17 cellular contexts compared by ENCODE assay signal in the genomic region with DNA sequence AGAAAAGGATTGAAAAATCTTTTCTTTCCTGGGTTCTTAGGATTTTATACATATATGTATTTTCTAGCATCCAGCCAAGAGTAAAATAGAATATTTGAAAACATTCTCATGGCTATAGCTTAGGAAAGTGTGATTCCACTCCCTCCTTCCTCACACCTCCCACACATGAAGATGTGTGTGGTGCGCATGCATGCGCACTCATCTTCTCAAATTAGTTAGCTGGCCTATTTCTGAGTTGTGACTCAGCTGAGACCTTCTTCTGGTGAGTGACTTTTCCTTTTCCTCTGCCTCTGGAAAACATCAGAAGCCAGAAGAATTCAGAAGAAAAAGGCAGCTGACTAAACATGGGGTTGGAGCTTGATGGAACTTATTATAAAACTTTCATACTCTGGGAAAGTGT.
"Had no signal": no experiment of that assay in that cellular context is flagged by ENCODE, and none has a peak within 500 bp of the region (broad histone marks: within the 10 kb centered on the region; RNA-seq: fewer than 3 reads in every experiment).

No MANE protein-coding gene starts in this region.

- H3K4me1 ChIP-seq: pancreas, right lobe of liver, testis, tibial nerve, upper lobe of right lung, vagina had no signal

- H3K36me3 ChIP-seq: pancreas, right lobe of liver, tibial nerve, upper lobe of right lung, vagina had no signal

- ATAC-seq: left colon; natural killer cell; pancreas; right lobe of liver; stimulated activated effector memory CD8-positive, alpha-beta T cell treated with anti-CD3 and anti-CD28 coated beads, Interleukin-12 subunit alpha, Interleukin-12 subunit beta, amount 100 ng/mL, for 72 hours; stimulated activated naive CD8-positive, alpha-beta T cell treated with anti-CD3 and anti-CD28 coated beads, Interleukin-15, Interleukin-2, amounts not matched to agents 100 U/mL and 50 U/mL, for 24 hours; upper lobe of right lung had no signal

- H3K27ac ChIP-seq: hepatocyte, pancreas, right lobe of liver, testis, tibial nerve, upper lobe of right lung, vagina had no signal

- H3K4me3 ChIP-seq: dorsolateral prefrontal cortex, hepatocyte, pancreas, right lobe of liver, tibial nerve, upper lobe of right lung, vagina had no signal

- DNase-seq: cortex of kidney; effector CD8-positive, alpha-beta T cell; left colon; mammary epithelial cell; natural killer cell; right lobe of liver; stimulated activated CD4-positive, alpha-beta T cell treated with anti-CD3 and anti-CD28 coated beads, Interleukin-4, amount 100 ng/mL, for 1 hour; stimulated activated CD8-positive, alpha-beta memory T cell treated with anti-CD3 and anti-CD28 coated beads, Interleukin-4, amount 100 ng/mL, for 48 hours; stimulated activated naive CD8-positive, alpha-beta T cell treated with anti-CD3 and anti-CD28 coated beads, Interleukin-15, Interleukin-2, amounts not matched to agents 100 U/mL and 50 U/mL, for 24 hours; testis; upper lobe of right lung had no signal

- H3K27me3 ChIP-seq: dorsolateral prefrontal cortex, hepatocyte, pancreas, right lobe of liver, testis, tibial nerve, upper lobe of right lung, vagina had no signal

- H3K9me3 ChIP-seq: pancreas, right lobe of liver, testis, upper lobe of right lung, vagina had no signal
